9 cellular contexts compared by ENCODE assay signal in genomic region chr2:68594674-68595492, GRCh38. TPM values are rescaled to one million over a fixed set of nuclear protein-coding genes. Genes with fewer than 3 reads are reported as not detected.
DNase-seq lines count a peak whose midpoint lies in the region; ATAC-seq and TF ChIP-seq lines count a peak whose summit lies in the region.
"Had no signal": no experiment of that assay in that cellular context is flagged by ENCODE, and none has a peak within 500 bp of the region (broad histone marks: within the 10 kb centered on the region; RNA-seq: fewer than 3 reads in every experiment).

No MANE protein-coding gene starts in this region.

- H3K4me3 Mint-ChIP-seq in natural killer cell (peak overlapping the region; percentile 52), type B pancreatic cell (no peak overlapping the region)
- H3K4me3 Mint-ChIP-seq: activated naive CD4-positive, alpha-beta T cell treated with anti-CD3 and anti-CD28 coated beads, Interleukin-2, amount 50 U/mL, for 24 hours had no signal

- H3K36me3 ChIP-seq in endocrine pancreas (ENCODE audit: control insufficient read depth, insufficient read depth, low read length): no peaks in the 10 kb centered on the region

- H3K4me3 ChIP-seq in endocrine pancreas (ENCODE audit: control insufficient read depth, insufficient read depth, low read length): peak overlapping the region; percentile 32

- H3K36me3 Mint-ChIP-seq in natural killer cell (peaks cover 2% of the 10 kb centered on the region), type B pancreatic cell (no peaks in the 10 kb centered on the region)
- H3K36me3 Mint-ChIP-seq: activated naive CD4-positive, alpha-beta T cell treated with anti-CD3 and anti-CD28 coated beads, Interleukin-2, amount 50 U/mL, for 24 hours had no signal

- H3K27ac Mint-ChIP-seq in natural killer cell: peak overlapping the region; percentile 35 to 43
- no peak overlapping the region for H3K27ac Mint-ChIP-seq in type B pancreatic cell
- H3K27ac Mint-ChIP-seq: activated naive CD4-positive, alpha-beta T cell treated with anti-CD3 and anti-CD28 coated beads, Interleukin-2, amount 50 U/mL, for 24 hours had no signal

- no peaks in the 10 kb centered on the region for H3K4me1 ChIP-seq in endocrine pancreas (ENCODE audit: control insufficient read depth, insufficient read depth, low read length)

- peak; percentile 14 for DNase-seq in COLO668 (lab: John Stamatoyannopoulos, UW; ENCODE audit: unreplicated experiment)
- DNase-seq in GM20000 (ENCODE audit: low spot score): peak; percentile 39
- DNase-seq in NCI-H1048 (lab: John Stamatoyannopoulos, UW): peak; percentile 8
- DNase-seq in activated CD4-positive, alpha-beta T cell treated with anti-CD3 and anti-CD28 coated beads, Interleukin-2, amount 50 U/mL, for 24 hours (ENCODE audit: low read depth in 1 of 2, low spot score in 1 of 2): peak; percentile 10 to 28
- peak; percentile 36 for DNase-seq in natural killer cell
- DNase-seq in type B pancreatic cell (ENCODE audit: extremely low spot score, unreplicated experiment): no peak
- DNase-seq in pons (ENCODE audit: low spot score): no peak

- no peaks in the 10 kb centered on the region for H3K27me3 ChIP-seq in endocrine pancreas (ENCODE audit: control insufficient read depth, insufficient read depth, low read length)

- H3K9me3 ChIP-seq in endocrine pancreas (ENCODE audit: control insufficient read depth, low read length): no peaks in the 10 kb centered on the region

- peak; percentile 75 to 83 (median 81) for ATAC-seq in natural killer cell

- TF ChIP-seq CTCF in GM20000 (IDR thresholded peaks at IDR 0.05; ENCODE audit: extremely low read depth, missing control alignments) (peak; percentile 82), natural killer cell (IDR thresholded peaks at IDR 0.05) (peak; percentile 91), type B pancreatic cell (conservative IDR thresholded peaks at IDR 0.05) (peak; percentile 82)

- no peaks in the 10 kb centered on the region for H3K9me3 Mint-ChIP-seq in natural killer cell
- no peaks in the 10 kb centered on the region for H3K9me3 Mint-ChIP-seq in type B pancreatic cell
- H3K9me3 Mint-ChIP-seq: activated naive CD4-positive, alpha-beta T cell treated with anti-CD3 and anti-CD28 coated beads, Interleukin-2, amount 50 U/mL, for 24 hours had no signal

- H3K27me3 Mint-ChIP-seq in natural killer cell (ENCODE audit: low read depth in 2 of 2) (peaks cover 0 to 9% of the 10 kb centered on the region in 2 donors), type B pancreatic cell (peaks cover 3% of the 10 kb centered on the region)

- no peak overlapping the region for H3K9ac ChIP-seq in endocrine pancreas (ENCODE audit: control insufficient read depth, insufficient read depth, low read length)

- peaks cover 6 to 13% of the 10 kb centered on the region in 2 donors for H3K4me1 Mint-ChIP-seq in natural killer cell
- no peaks in the 10 kb centered on the region for H3K4me1 Mint-ChIP-seq in type B pancreatic cell (ENCODE audit: unreplicated experiment)

- intact Hi-C loops in natural killer cell (cut with micrococcal nuclease): loop anchor here (1.0 kb wide), 1 partner anchor 132 kb away; no protein-coding TSS in a partner anchor

RNA-seq across cellular contexts. Expression of gene PROKR1, which starts 48.5 kb away (rescaled TPM):
- total RNA-seq in natural killer cell: not detected
- total RNA-seq in type B pancreatic cell (ENCODE audit: low replicate concordance): 0.10 and 0.41 TPM in 2 replicates

Comparison
In these comparisons a context has a peak if more than half of its experiments do, and no peak if none do; other contexts are left out.
1. DNase-seq: peak in COLO668 (single experiment), GM20000 (single experiment), NCI-H1048 (single experiment), activated CD4-positive, alpha-beta T cell treated with anti-CD3 and anti-CD28 coated beads, Interleukin-2, amount 50 U/mL, for 24 hours (2 of 2) and natural killer cell (single experiment); none in type B pancreatic cell (single experiment) and pons (single experiment).
2. Peak in every context shown above with its lines, with median percentiles within 50 percentile points of each other: CTCF ChIP-seq.